In genomic region chr3:52490938-52491526, GRCh38 we compare ENCODE assay signal across 12 cellular contexts. TPM values are rescaled to one million over a fixed set of nuclear protein-coding genes. Genes with fewer than 3 reads are reported as not detected.
A peak's percentile ranks its signal among the peaks of the same experiment; 100 is the strongest.
DNase-seq lines count a peak whose midpoint lies in the region; ATAC-seq, FAIRE-seq and TF ChIP-seq lines count a peak whose summit lies in the region.
"Had no signal": no experiment of that assay in that cellular context is flagged by ENCODE, and none has a peak within 500 bp of the region (broad histone marks: within the 10 kb centered on the region; RNA-seq: fewer than 3 reads in every experiment).

No MANE protein-coding gene starts in this region.

- H3K4me1 ChIP-seq in BLaER1 (peaks cover 58% of the 10 kb centered on the region), heart left ventricle (peaks cover 3 to 71% (median 36%) of the 10 kb centered on the region in 12 donors), pancreas (no peaks in the 10 kb centered on the region)

- TF ChIP-seq POLR2A in heart left ventricle (IDR thresholded peaks at IDR 0.05): no peak

- H3K4me3 ChIP-seq in BLaER1 (no peak overlapping the region), heart left ventricle (peak overlapping the region in 1 of 12 donors; percentile 2), pancreas (no peak overlapping the region)

- H3K4me2 ChIP-seq in BLaER1: peak overlapping the region; percentile 71

- WGBS in heart left ventricle, 4 donors: 59 to 67% (median 63%) methylated on average over 15 to 23 of the region's 23 CpGs
- WGBS in pancreas, 2 donors: 88 to 90% methylated on average over 23 of the region's 23 CpGs

- peak overlapping the region; percentile 61; the same call in 1 of the 2 replicates for H3K9ac ChIP-seq in BLaER1

- H3K27me3 ChIP-seq in BLaER1 (no peaks in the 10 kb centered on the region), heart left ventricle (no peaks in the 10 kb centered on the region), pancreas (no peaks in the 10 kb centered on the region)

- peaks cover 81% of the 10 kb centered on the region for H3K36me3 ChIP-seq in BLaER1
- peaks cover 0 to 77% (median 71%) of the 10 kb centered on the region in 9 donors for H3K36me3 ChIP-seq in heart left ventricle
- peaks cover 3 to 50% (median 4%) of the 10 kb centered on the region in 3 donors for H3K36me3 ChIP-seq in pancreas

- DNase-seq in amniotic epithelial cell (ENCODE audit: low read depth) (peak; percentile 76), heart left ventricle (peak; percentile 63 to 80 (median 65)), pancreas (peak in 1 of 6 donors; percentile 46), NCI-H2107 treated with DMSO at 0.1 percent for 48 hours (lab: John Stamatoyannopoulos, UW; ENCODE audit: unreplicated experiment) (no peak)
- DNase-seq: activated naive CD4-positive, alpha-beta T cell; posterior cingulate gyrus had no signal

- ATAC-seq in heart left ventricle (peak; percentile 27 to 78 (median 53)), pancreas (peak in 3 of 4 donors; percentile 36 to 63 (median 60)), HG03139 (IDR thresholded peaks at IDR 0.05; ENCODE audit: unreplicated experiment) (no peak), HG03097 (IDR thresholded peaks at IDR 0.05; ENCODE audit: low FRiP score, unreplicated experiment) (no peak), GM21529 (IDR thresholded peaks at IDR 0.05; ENCODE audit: unreplicated experiment) (no peak)

- H4K20me1 ChIP-seq in BLaER1: peaks cover 51% of the 10 kb centered on the region

- intact Hi-C loops in heart left ventricle (cut with DNase I): loop anchor here in 2 of 10 donors (2.0 to 5.0 kb wide), 2 partner anchors 36 to 40 kb away; no protein-coding TSS in a partner anchor
- intact Hi-C loops in pancreas (cut with DNase I): no loop called here

- no peak for FAIRE-seq in pancreas (lab: Jason Lieb, UNC)
- FAIRE-seq: endometrium had no signal

- no peaks in the 10 kb centered on the region for H3K9me3 ChIP-seq in BLaER1
- no peaks in the 10 kb centered on the region for H3K9me3 ChIP-seq in heart left ventricle
- H3K9me3 ChIP-seq in pancreas: no peaks in the 10 kb centered on the region

- TF ChIP-seq CTCF in heart left ventricle (IDR thresholded peaks at IDR 0.05) (no peak), pancreas (IDR thresholded peaks at IDR 0.05) (no peak)

- peak overlapping the region; percentile 71 for H3K27ac ChIP-seq in BLaER1
- peak overlapping the region; percentile 31 to 87 (median 75) for H3K27ac ChIP-seq in heart left ventricle
- peak overlapping the region in 2 of 4 donors; percentile 30 to 57 for H3K27ac ChIP-seq in pancreas

RNA-seq across cellular contexts. Expression of gene STAB1, which starts 4.1 kb away (rescaled TPM):
- total RNA-seq in heart left ventricle (100 to 1,000 TPM in 2 of 9 donors, 10 to 100 TPM in 7; 34.1 to 351 (median 50.6) TPM), pancreas (10 to 100 TPM in 5 of 6 donors, 1 to 10 TPM in 1; 8.2 to 57.7 (median 36.3) TPM)
- polyA plus RNA-seq in heart left ventricle (10 to 100 TPM; 41.0 to 79.1 TPM), pancreas (100 to 1,000 TPM; 122 to 140 TPM)
- total RNA-seq: G401 had no signal

RNA-seq across cellular contexts. Expression of gene NISCH, which starts 35.6 kb away (rescaled TPM):
- 10 to 100 TPM; 29.5 to 56.2 (median 43.9) TPM for total RNA-seq in heart left ventricle
- 10 to 100 TPM; 28.8 to 30.2 TPM for polyA plus RNA-seq in heart left ventricle
- 10 to 100 TPM; 24.4 to 52.6 (median 32.4) TPM for total RNA-seq in pancreas
- polyA plus RNA-seq in pancreas: 100 to 1,000 TPM; 106 to 109 TPM

RNA-seq across cellular contexts. Expression of gene TNNC1, which starts 37.2 kb away (rescaled TPM):
- total RNA-seq in heart left ventricle (over 10,000 TPM in 2 of 9 donors, 1,000 to 10,000 TPM in 7; 4,301 to 15,255 (median 8,364) TPM), pancreas (1 to 10 TPM in 3 of 6 donors, under 1 TPM in 3; 0.40 to 3.2 (median 1.1) TPM)
- polyA plus RNA-seq in heart left ventricle (over 10,000 TPM in 1 of 2 donors, 1,000 to 10,000 TPM in 1; 6,829 to 20,003 TPM), pancreas (1 to 10 TPM; 5.9 to 6.3 TPM)

RNA-seq across cellular contexts. Expression of gene NT5DC2, which starts 42.6 kb away (rescaled TPM):
- total RNA-seq in heart left ventricle (10 to 100 TPM; 22.8 to 99.6 (median 52.7) TPM), pancreas (10 to 100 TPM in 1 of 6 donors, 1 to 10 TPM in 5; 3.5 to 14.5 (median 7.7) TPM)
- polyA plus RNA-seq in heart left ventricle (10 to 100 TPM; 61.1 to 92.7 TPM), pancreas (10 to 100 TPM; 17.3 to 37.6 TPM)

RNA-seq across cellular contexts. Expression of gene UQCC5, which starts 45.4 kb away (rescaled TPM):
- 10 to 100 TPM in 8 of 9 donors, 1 to 10 TPM in 1; 2.0 to 73.0 (median 59.2) TPM for total RNA-seq in heart left ventricle
- polyA plus RNA-seq in heart left ventricle: 100 to 1,000 TPM in 1 of 2 donors, 10 to 100 TPM in 1; 45.2 to 113 TPM
- 10 to 100 TPM in 1 of 6 donors, 1 to 10 TPM in 5; 5.0 to 11.2 (median 7.1) TPM for total RNA-seq in pancreas
- 10 to 100 TPM; 25.7 to 41.8 TPM for polyA plus RNA-seq in pancreas

Comparison
In these comparisons a context has a peak if more than half of its experiments do, and no peak if none do; other contexts are left out.
1. ATAC-seq: peak in heart left ventricle (4 of 4) and pancreas (3 of 4); none in HG03139 (single experiment), HG03097 (single experiment) and GM21529 (single experiment).
2. RNA of gene TNNC1, which starts 37.2 kb away (total RNA-seq): 4,301 to 15,255 TPM in heart left ventricle; 0.40 to 3.2 TPM in pancreas; every median in the first group is over 1,000 times any median in the second.